8 cellular contexts compared by ENCODE assay signal in the genomic region with DNA sequence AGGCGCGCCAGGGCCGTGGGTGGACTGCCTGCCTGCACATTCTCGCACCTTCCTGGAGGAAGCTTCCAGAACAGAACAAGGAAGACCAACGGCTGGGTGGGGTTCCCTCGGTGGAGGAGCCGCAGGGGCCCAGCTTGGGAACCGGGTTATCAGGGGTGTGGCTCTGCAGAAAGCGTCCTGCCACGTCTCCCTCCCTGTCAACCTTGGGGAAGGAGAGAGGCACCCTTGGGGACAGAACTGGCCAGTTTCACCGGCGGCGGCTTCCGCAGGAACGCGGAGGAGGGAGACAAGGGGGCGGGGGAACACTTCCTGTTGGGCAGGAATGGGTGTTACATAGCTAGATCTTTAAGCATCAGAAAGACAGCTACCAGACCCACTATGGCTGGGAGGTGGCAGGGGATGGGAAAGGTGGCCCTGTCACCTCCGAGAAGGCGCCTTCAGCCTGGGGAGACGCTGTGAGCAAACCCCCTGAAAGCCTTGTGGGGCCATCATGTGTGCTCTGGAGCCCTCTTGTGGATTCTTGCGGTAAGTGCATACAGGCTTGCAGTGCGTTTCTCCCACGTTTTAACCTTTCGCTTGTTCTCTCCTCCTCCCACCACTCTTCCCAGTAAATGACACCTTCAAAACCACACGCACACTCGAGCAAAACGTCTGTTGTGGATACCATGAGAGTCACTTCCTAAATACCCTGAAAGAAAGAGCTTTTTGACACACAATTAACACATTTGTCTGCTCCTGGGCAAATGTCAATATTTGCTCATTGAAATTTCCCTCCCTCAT. TPM values are rescaled to one million over a fixed set of nuclear protein-coding genes. Genes with fewer than 3 reads are reported as not detected.
DNase-seq lines count a peak whose midpoint lies in the region; TF ChIP-seq lines count a peak whose summit lies in the region.

No MANE protein-coding gene starts in this region.

- peak overlapping the region; percentile 80 to 92 for H3K4me3 Mint-ChIP-seq in CD14-positive monocyte

- H3K27ac ChIP-seq in angular gyrus (ENCODE audit: low read depth, low read length) (peak overlapping the region; percentile 83), right atrium auricular region (peak overlapping the region; percentile 46 to 76), urinary bladder (ENCODE audit: low read depth) (no peak overlapping the region)

- WGBS in urinary bladder = under 1% methylated on average over 27 of the region's 27 CpGs

- H3K9me3 ChIP-seq in right atrium auricular region = no peaks in the 10 kb centered on the region

- H3K36me3 ChIP-seq in right atrium auricular region (no peaks in the 10 kb centered on the region), urinary bladder (ENCODE audit: insufficient read depth) (no peaks in the 10 kb centered on the region)

- H3K27me3 Mint-ChIP-seq in CD14-positive monocyte (ENCODE audit: low read depth in 3 of 3) = peaks cover 26 to 39% (median 34%) of the 10 kb centered on the region in 3 donors

- intact Hi-C loops in CD14-positive monocyte (cut with micrococcal nuclease) = loop anchor here (1.0 to 10.0 kb wide), 5 partner anchors 99 to 201 kb away; no protein-coding TSS in a partner anchor

- no peak for DNase-seq in CD14-positive monocyte (ENCODE audit: low spot score)
- peak; percentile 20 for DNase-seq in GOT3 (lab: John Stamatoyannopoulos, UW)
- DNase-seq in NCI-H1436 (lab: John Stamatoyannopoulos, UW) = peak; percentile 78
- DNase-seq in T-helper 2 cell = peak; percentile 35 to 77 (median 59)
- peak; percentile 77 for DNase-seq in right atrium auricular region (ENCODE audit: low spot score)
- DNase-seq in putamen (ENCODE audit: low spot score) = peak; percentile 80

- peaks cover 10% of the 10 kb centered on the region for H3K4me1 Mint-ChIP-seq in CD14-positive monocyte

- no peaks in the 10 kb centered on the region for H3K27me3 ChIP-seq in right atrium auricular region

- H3K27ac Mint-ChIP-seq in CD14-positive monocyte = peak overlapping the region in 3 of 7 donors; percentile 6 to 52 (median 48)

- no peaks in the 10 kb centered on the region for H3K36me3 Mint-ChIP-seq in CD14-positive monocyte

- TF ChIP-seq CTCF in CD14-positive monocyte (IDR thresholded peaks at IDR 0.05) (peak; percentile 95), right atrium auricular region (IDR thresholded peaks at IDR 0.05) (peak; percentile 94 to 99)

- H3K4me3 ChIP-seq in right atrium auricular region (peak overlapping the region; percentile 14 to 52), urinary bladder (ENCODE audit: low read depth, low read length) (peak overlapping the region; percentile 17)

- H3K4me1 ChIP-seq in right atrium auricular region (peaks cover 0 to 36% of the 10 kb centered on the region in 2 donors), urinary bladder (ENCODE audit: insufficient read depth) (no peaks in the 10 kb centered on the region)

- H3K9me3 Mint-ChIP-seq in CD14-positive monocyte = peaks cover 0 to 4% (median 0%) of the 10 kb centered on the region in 7 donors

RNA-seq across cellular contexts. Expression of a gene that starts 3.8 kb away (rescaled TPM):
- polyA plus RNA-seq in CD14-positive monocyte (under 1 TPM in 1 of 2 donors, not detected in 1; 0.08 TPM), urinary bladder (9.5 TPM)
- total RNA-seq in right atrium auricular region (10 to 100 TPM; 18.1 to 25.7 TPM), urinary bladder (15.1 TPM)

RNA-seq across cellular contexts. Expression of a gene that starts 48.1 kb away (rescaled TPM):
- polyA plus RNA-seq in CD14-positive monocyte (10 to 100 TPM; 31.1 to 31.8 TPM), urinary bladder (28.3 TPM)
- total RNA-seq in right atrium auricular region (10 to 100 TPM; 27.3 to 30.9 TPM), urinary bladder (45.2 TPM)
